In genomic region chr3:170905862-170906261, GRCh38 we compare ENCODE assay signal across 17 cellular contexts. TPM values are rescaled to one million over a fixed set of nuclear protein-coding genes. Genes with fewer than 3 reads are reported as not detected.
DNase-seq lines count a peak whose midpoint lies in the region; ATAC-seq and TF ChIP-seq lines count a peak whose summit lies in the region.
"Had no signal": no experiment of that assay in that cellular context is flagged by ENCODE, and none has a peak within 500 bp of the region (broad histone marks: within the 10 kb centered on the region; RNA-seq: fewer than 3 reads in every experiment).

No MANE protein-coding gene starts in this region.

- no peak overlapping the region for H3K27ac Mint-ChIP-seq in T-helper 1 cell treated with Interleukin-12 subunit alpha and Interleukin-12 subunit beta and Interleukin-4 antibody, amounts not matched to agents 30 μg/mL and 1 μg/mL, for 36 hours
- no peak overlapping the region for H3K27ac Mint-ChIP-seq in activated naive CD8-positive, alpha-beta T cell treated with anti-CD3 and anti-CD28 coated beads for 36 hours
- H3K27ac Mint-ChIP-seq in T-cell, result no peak overlapping the region
- H3K27ac Mint-ChIP-seq in activated T-cell treated with anti-CD3 and anti-CD28 coated beads, Interleukin-2, amount 50 U/mL, for 72 hours, result no peak overlapping the region
- H3K27ac Mint-ChIP-seq: IgD-negative memory B cell had no signal

- ATAC-seq in T-cell (replicated peaks in 1 of 4), result no peak
- ATAC-seq in activated T-cell treated with anti-CD3 and anti-CD28 coated beads, Interleukin-2, amount 50 U/mL, for 72 hours (replicated peaks in 1 of 2), result no peak

- H3K27me3 Mint-ChIP-seq in T-helper 1 cell treated with Interleukin-12 subunit alpha and Interleukin-12 subunit beta and Interleukin-4 antibody, amounts not matched to agents 30 μg/mL and 1 μg/mL, for 36 hours (ENCODE audit: low read depth), result no peaks in the 10 kb centered on the region
- no peaks in the 10 kb centered on the region for H3K27me3 Mint-ChIP-seq in activated naive CD8-positive, alpha-beta T cell treated with anti-CD3 and anti-CD28 coated beads for 36 hours
- H3K27me3 Mint-ChIP-seq in T-cell, result no peaks in the 10 kb centered on the region
- H3K27me3 Mint-ChIP-seq in activated T-cell treated with anti-CD3 and anti-CD28 coated beads, Interleukin-2, amount 50 U/mL, for 72 hours (ENCODE audit: low read depth), result no peaks in the 10 kb centered on the region
- H3K27me3 Mint-ChIP-seq: IgD-negative memory B cell had no signal

- H3K4me3 ChIP-seq in fibroblast of villous mesenchyme (ENCODE audit: low read depth, low read length), result no peak overlapping the region
- H3K4me3 ChIP-seq: BLaER1 treated with 17β-estradiol and CSF1 and Interleukin-3, amounts not matched to agents 10 nM and 100 nM; Peyer's patch had no signal

- peaks cover 6% of the 10 kb centered on the region for H3K9me3 Mint-ChIP-seq in T-helper 1 cell treated with Interleukin-12 subunit alpha and Interleukin-12 subunit beta and Interleukin-4 antibody, amounts not matched to agents 30 μg/mL and 1 μg/mL, for 36 hours
- H3K9me3 Mint-ChIP-seq in activated naive CD8-positive, alpha-beta T cell treated with anti-CD3 and anti-CD28 coated beads for 36 hours, result peaks cover 13% of the 10 kb centered on the region
- peaks cover 0 to 17% (median 10%) of the 10 kb centered on the region in 3 donors for H3K9me3 Mint-ChIP-seq in T-cell
- peaks cover 1 to 6% of the 10 kb centered on the region in 2 donors for H3K9me3 Mint-ChIP-seq in activated T-cell treated with anti-CD3 and anti-CD28 coated beads, Interleukin-2, amount 50 U/mL, for 72 hours

- peak overlapping the region; percentile 5 for H3K4me3 Mint-ChIP-seq in T-helper 1 cell treated with Interleukin-12 subunit alpha and Interleukin-12 subunit beta and Interleukin-4 antibody, amounts not matched to agents 30 μg/mL and 1 μg/mL, for 36 hours
- no peak overlapping the region for H3K4me3 Mint-ChIP-seq in activated naive CD8-positive, alpha-beta T cell treated with anti-CD3 and anti-CD28 coated beads for 36 hours
- no peak overlapping the region for H3K4me3 Mint-ChIP-seq in T-cell
- peak overlapping the region in 1 of 2 donors; percentile 52 for H3K4me3 Mint-ChIP-seq in activated T-cell treated with anti-CD3 and anti-CD28 coated beads, Interleukin-2, amount 50 U/mL, for 72 hours
- H3K4me3 Mint-ChIP-seq: IgD-negative memory B cell had no signal

- no peak for DNase-seq in T-helper 1 cell
- peak; percentile 11 for DNase-seq in SW480 (ENCODE audit: low spot score)
- DNase-seq in fibroblast of villous mesenchyme (ENCODE audit: low read depth), result peak; percentile 29
- DNase-seq in activated naive CD8-positive, alpha-beta T cell treated with anti-CD3 and anti-CD28 coated beads for 36 hours, result no peak
- no peak for DNase-seq in T-cell
- DNase-seq in activated T-cell treated with anti-CD3 and anti-CD28 coated beads, Interleukin-2, amount 50 U/mL, for 72 hours, result no peak
- DNase-seq in RKO (ENCODE audit: low spot score), result no peak
- DNase-seq: 8988T, MV-4-11, NCI-H1436, NCI-H2029 treated with DMSO at 0.1 percent for 48 hours, NCI-H524 treated with DMSO at 0.1 percent for 48 hours, Peyer's patch, SHP77 had no signal

- POLR2A ChIA-PET in T-cell (lab: Charles Lee), result interaction anchor here in 1 of 2 donors (0.5 kb wide), 1 partner anchor 1132 kb away, joined by 5 read pairs; no protein-coding TSS in a partner anchor

- H3K4me1 Mint-ChIP-seq in T-helper 1 cell treated with Interleukin-12 subunit alpha and Interleukin-12 subunit beta and Interleukin-4 antibody, amounts not matched to agents 30 μg/mL and 1 μg/mL, for 36 hours (ENCODE audit: low read depth), result peaks cover 20% of the 10 kb centered on the region
- H3K4me1 Mint-ChIP-seq in activated naive CD8-positive, alpha-beta T cell treated with anti-CD3 and anti-CD28 coated beads for 36 hours, result peaks cover 21% of the 10 kb centered on the region
- peaks cover 10 to 31% (median 26%) of the 10 kb centered on the region in 3 donors for H3K4me1 Mint-ChIP-seq in T-cell
- H3K4me1 Mint-ChIP-seq in activated T-cell treated with anti-CD3 and anti-CD28 coated beads, Interleukin-2, amount 50 U/mL, for 72 hours (ENCODE audit: low read depth), result peaks cover 21% of the 10 kb centered on the region

- CTCF ChIA-PET in T-cell (lab: Charles Lee), result interaction anchor here in 1 of 2 donors (0.6 kb wide), 1 partner anchor 99 kb away, joined by 4 read pairs; no protein-coding TSS in a partner anchor

- TF ChIP-seq CTCF in fibroblast of villous mesenchyme (IDR thresholded peaks at IDR 0.05; ENCODE audit: insufficient read depth, low read depth, low read length), result no peak

- peaks cover 5% of the 10 kb centered on the region for H3K36me3 Mint-ChIP-seq in T-helper 1 cell treated with Interleukin-12 subunit alpha and Interleukin-12 subunit beta and Interleukin-4 antibody, amounts not matched to agents 30 μg/mL and 1 μg/mL, for 36 hours (ENCODE audit: low read depth)
- H3K36me3 Mint-ChIP-seq in activated naive CD8-positive, alpha-beta T cell treated with anti-CD3 and anti-CD28 coated beads for 36 hours, result peaks cover 26% of the 10 kb centered on the region
- peaks cover 19% of the 10 kb centered on the region for H3K36me3 Mint-ChIP-seq in T-cell
- H3K36me3 Mint-ChIP-seq in activated T-cell treated with anti-CD3 and anti-CD28 coated beads, Interleukin-2, amount 50 U/mL, for 72 hours (ENCODE audit: insufficient read depth in 2 of 2), result peaks cover 4 to 8% of the 10 kb centered on the region in 2 donors

RNA-seq across cellular contexts. Expression of gene EIF5A2, which starts 2.6 kb away (rescaled TPM):
- total RNA-seq in fibroblast of villous mesenchyme (12.2 and 18.1 TPM in 2 replicates), T-cell (10 to 100 TPM; 10.1 to 14.1 (median 13.5) TPM)
- 10 to 100 TPM in 1 of 2 experiments, 1 to 10 TPM in 1; 9.6 to 11.2 TPM for total RNA-seq in activated naive CD8-positive, alpha-beta T cell treated with anti-CD3 and anti-CD28 coated beads for 36 hours
- 1 to 10 TPM; 6.0 to 7.1 TPM for total RNA-seq in activated T-cell treated with anti-CD3 and anti-CD28 coated beads, Interleukin-2, amount 50 U/mL, for 72 hours

RNA-seq across cellular contexts. Expression of gene RPL22L1, which starts 35.9 kb away (rescaled TPM):
- 126 and 218 TPM in 2 replicates for total RNA-seq in fibroblast of villous mesenchyme
- total RNA-seq in activated naive CD8-positive, alpha-beta T cell treated with anti-CD3 and anti-CD28 coated beads for 36 hours, result 100 to 1,000 TPM; 376 to 395 TPM
- 10 to 100 TPM; 21.3 to 56.2 (median 29.9) TPM for total RNA-seq in T-cell
- total RNA-seq in activated T-cell treated with anti-CD3 and anti-CD28 coated beads, Interleukin-2, amount 50 U/mL, for 72 hours, result 100 to 1,000 TPM; 218 to 246 TPM

Comparison
In these comparisons a context has a peak if more than half of its experiments do, and no peak if none do; other contexts are left out.
1. DNase-seq: peak in SW480 (single experiment) and fibroblast of villous mesenchyme (single experiment); none in T-helper 1 cell (0 of 5), activated naive CD8-positive, alpha-beta T cell treated with anti-CD3 and anti-CD28 coated beads for 36 hours (single experiment), T-cell (0 of 34), activated T-cell treated with anti-CD3 and anti-CD28 coated beads, Interleukin-2, amount 50 U/mL, for 72 hours (0 of 2) and RKO (single experiment).